In genomic region chr9:89941875-89942274, GRCh38 we compare ENCODE assay signal across 9 cellular contexts.
DNase-seq lines count a peak whose midpoint lies in the region; ATAC-seq, FAIRE-seq and TF ChIP-seq lines count a peak whose summit lies in the region.
"Had no signal": no experiment of that assay in that cellular context is flagged by ENCODE, and none has a peak within 500 bp of the region (broad histone marks: within the 10 kb centered on the region; RNA-seq: fewer than 3 reads in every experiment).

No MANE protein-coding gene starts in this region.

- H3K9me3 Mint-ChIP-seq in MCF 10A (ENCODE audit: unreplicated experiment) = no peaks in the 10 kb centered on the region
- H3K9me3 Mint-ChIP-seq: activated naive CD4-positive, alpha-beta T cell treated with anti-CD3 and anti-CD28 coated beads, Interleukin-2, amount 50 U/mL, for 24 hours had no signal

- H3K36me3 Mint-ChIP-seq in MCF 10A (ENCODE audit: insufficient read depth, unreplicated experiment) = no peaks in the 10 kb centered on the region
- H3K36me3 Mint-ChIP-seq: activated naive CD4-positive, alpha-beta T cell treated with anti-CD3 and anti-CD28 coated beads, Interleukin-2, amount 50 U/mL, for 24 hours had no signal

- DNase-seq in MCF 10A (ENCODE audit: unreplicated experiment) = peak; percentile 58
- no peak for DNase-seq in breast epithelium (ENCODE audit: low spot score in 2 of 2)
- peak; percentile 34 for DNase-seq in RKO (ENCODE audit: low spot score)
- DNase-seq in GM13976 (ENCODE audit: low spot score) = no peak

- H3K27ac Mint-ChIP-seq in MCF 10A (ENCODE audit: low read depth, unreplicated experiment) = no peak overlapping the region
- H3K27ac Mint-ChIP-seq: activated naive CD4-positive, alpha-beta T cell treated with anti-CD3 and anti-CD28 coated beads, Interleukin-2, amount 50 U/mL, for 24 hours had no signal

- TF ChIP-seq CTCF in MCF 10A (IDR thresholded peaks at IDR 0.05; ENCODE audit: unreplicated experiment) = no peak
- TF ChIP-seq CTCF in breast epithelium (IDR thresholded peaks at IDR 0.05) = no peak
- no peak for TF ChIP-seq CTCF in GM13976 (IDR thresholded peaks at IDR 0.05; ENCODE audit: borderline replicate concordance, control extremely low read depth, extremely low read depth, insufficient read depth, missing control alignments)

- no peak overlapping the region for H3K4me3 ChIP-seq in breast epithelium

- ATAC-seq in GM21576 (IDR thresholded peaks at IDR 0.05; ENCODE audit: unreplicated experiment) = no peak
- ATAC-seq in HG03159 (IDR thresholded peaks at IDR 0.05; ENCODE audit: unreplicated experiment) = no peak
- no peak for ATAC-seq in HG02610 (IDR thresholded peaks at IDR 0.05; ENCODE audit: unreplicated experiment)

- CTCF ChIA-PET in MCF 10A (lab: Yijun Ruan, JAX) = interaction anchor here (0.6 to 1.3 kb wide), 7 partner anchors 10 to 365 kb away, joined by 3 to 5 read pairs (median 3); no protein-coding TSS in a partner anchor

- TF ChIP-seq POLR2A in breast epithelium (IDR thresholded peaks at IDR 0.05) = no peak

- peaks cover 11% of the 10 kb centered on the region for H3K4me1 Mint-ChIP-seq in MCF 10A (ENCODE audit: insufficient read depth, unreplicated experiment)
- H3K4me1 Mint-ChIP-seq: activated naive CD4-positive, alpha-beta T cell treated with anti-CD3 and anti-CD28 coated beads, Interleukin-2, amount 50 U/mL, for 24 hours had no signal

- H3K27ac ChIP-seq in breast epithelium = no peak overlapping the region

- H3K9me3 ChIP-seq in breast epithelium = no peaks in the 10 kb centered on the region

- H3K27me3 ChIP-seq in breast epithelium = peaks cover 0 to 11% of the 10 kb centered on the region in 2 donors

- H3K4me3 Mint-ChIP-seq in MCF 10A (ENCODE audit: unreplicated experiment) = no peak overlapping the region
- H3K4me3 Mint-ChIP-seq: activated naive CD4-positive, alpha-beta T cell treated with anti-CD3 and anti-CD28 coated beads, Interleukin-2, amount 50 U/mL, for 24 hours had no signal

- no TSS peak for BruUV-seq in MCF 10A (replicated peaks; lab: Mats Ljungman, UMichigan)

- no peaks in the 10 kb centered on the region for H3K4me1 ChIP-seq in breast epithelium

- peak; percentile 49 for FAIRE-seq in islet of Langerhans (lab: Jason Lieb, UNC)

- in situ Hi-C loops in GM13976 (cut with MboI; ENCODE audit: low sequenced_read_pairs, unreplicated experiment) = no loop called here

- H3K27me3 Mint-ChIP-seq in MCF 10A (ENCODE audit: insufficient read depth, unreplicated experiment) = peaks cover 58% of the 10 kb centered on the region

- POLR2A ChIA-PET in MCF 10A (lab: Yijun Ruan, JAX) = interaction anchor here (0.9 to 1.9 kb wide), 7 partner anchors 11 to 209 kb away, joined by 3 to 12 read pairs (median 4); no protein-coding TSS in a partner anchor

- no peaks in the 10 kb centered on the region for H3K36me3 ChIP-seq in breast epithelium

- intact Hi-C loops in MCF 10A (cut with micrococcal nuclease) (no loop called here), breast epithelium (cut with DNase I; ENCODE audit: low total_unique reads) (no loop called here)

Comparison
In these comparisons a context has a peak if more than half of its experiments do, and no peak if none do; other contexts are left out.
1. DNase-seq: peak in MCF 10A (single experiment) and RKO (single experiment); none in breast epithelium (0 of 2) and GM13976 (single experiment).